ENCODE assay signal across 1 cellular context in the genomic region with DNA sequence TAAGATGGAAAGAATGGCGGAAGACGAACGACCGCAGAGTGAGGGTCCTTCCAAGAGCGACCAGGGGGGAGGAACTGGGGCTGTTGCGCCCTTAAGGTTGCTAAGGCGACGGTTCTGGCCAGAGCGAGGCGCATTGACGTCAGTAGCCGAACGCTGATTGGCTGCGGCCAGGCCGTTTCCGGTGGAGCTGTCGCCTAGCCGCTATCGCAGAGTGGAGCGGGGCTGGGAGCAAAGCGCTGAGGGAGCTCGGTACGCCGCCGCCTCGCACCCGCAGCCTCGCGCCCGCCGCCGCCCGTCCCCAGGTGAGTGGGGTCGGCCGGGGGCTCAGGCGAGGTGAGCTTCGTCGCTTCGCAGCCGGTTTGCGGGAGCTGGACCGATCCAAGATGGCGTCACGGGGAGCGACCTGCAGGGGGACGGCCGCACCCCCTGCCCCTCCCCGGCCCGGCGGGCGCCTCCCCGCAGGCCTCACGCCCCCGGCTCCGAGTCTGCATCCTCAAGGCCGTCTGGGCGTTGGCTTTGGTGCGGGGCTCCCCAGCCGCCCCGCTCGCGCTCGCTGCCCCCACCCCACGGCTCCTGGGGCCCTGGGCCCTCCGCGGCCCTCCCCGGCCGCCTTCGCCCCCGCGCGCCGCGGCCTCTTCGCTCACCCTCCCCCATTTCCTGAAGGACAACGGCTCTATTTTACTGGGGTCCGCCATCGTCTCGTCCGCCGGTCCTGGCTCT.
TF ChIP-seq lines count a peak whose summit lies in the region.

A gene (plus strand): TSS at position 184 of the 720 bp plus-strand sequence. CDS start 2,970 bp downstream, outside the sequence.

TF ChIP-seq in HepG2, 621 proteins besides CTCF, POLR2A, EP300 and RAD21 (continued from another document and continues in another):
- TF ChIP-seq, protein P1, sequence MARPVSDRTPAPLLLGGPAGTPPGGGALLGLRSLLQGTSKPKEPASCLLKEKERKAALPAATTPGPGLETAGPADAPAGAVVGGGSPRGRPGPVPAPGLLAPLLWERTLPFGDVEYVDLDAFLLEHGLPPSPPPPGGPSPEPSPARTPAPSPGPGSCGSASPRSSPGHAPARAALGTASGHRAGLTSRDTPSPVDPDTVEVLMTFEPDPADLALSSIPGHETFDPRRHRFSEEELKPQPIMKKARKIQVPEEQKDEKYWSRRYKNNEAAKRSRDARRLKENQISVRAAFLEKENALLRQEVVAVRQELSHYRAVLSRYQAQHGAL (CRISPR knock-in tag; IDR thresholded peaks at IDR 0.05; ENCODE audit: not compliant biosample characterization) = no peak
- TF ChIP-seq ZNF777 (CRISPR knock-in tag; IDR thresholded peaks at IDR 0.05) (no peak), ZSCAN25 (CRISPR knock-in tag; IDR thresholded peaks at IDR 0.05) (no peak), ZNF34 (CRISPR knock-in tag; IDR thresholded peaks at IDR 0.05; ENCODE audit: borderline replicate concordance) (no peak), KAT2B (IDR thresholded peaks at IDR 0.05; ENCODE audit: borderline replicate concordance, low read depth, low read length) (no peak), ZFP82 (CRISPR knock-in tag; IDR thresholded peaks at IDR 0.05; ENCODE audit: borderline replicate concordance) (no peak), REL (CRISPR knock-in tag; conservative IDR thresholded peaks at IDR 0.05) (no peak), HNF4G (IDR thresholded peaks at IDR 0.05; ENCODE audit: borderline replicate concordance, low read depth, low read length) (peak; percentile 27; the same call in 1 of the 2 replicates), HNF4G (CRISPR knock-in tag; IDR thresholded peaks at IDR 0.05; ENCODE audit: borderline replicate concordance, low read depth) (no peak), IRF2 (CRISPR knock-in tag; IDR thresholded peaks at IDR 0.05) (no peak; the same call in 1 of the 2 replicates), RBM22 (optimal IDR thresholded peaks at IDR 0.05; ENCODE audit: low read length) (peak; percentile 93), ZNF615 (CRISPR knock-in tag; IDR thresholded peaks at IDR 0.05; ENCODE audit: borderline replicate concordance) (no peak), CREB1 (IDR thresholded peaks at IDR 0.05) (peak; percentile 88), CREB1 (CRISPR knock-in tag; IDR thresholded peaks at IDR 0.05) (no peak), ZNF780A (CRISPR knock-in tag; IDR thresholded peaks at IDR 0.05) (no peak), NFE2 (CRISPR knock-in tag; IDR thresholded peaks at IDR 0.05) (no peak), SYNCRIP (IDR thresholded peaks at IDR 0.05; ENCODE audit: insufficient read depth, low read depth, low read length) (no peak), NAIF1 (CRISPR knock-in tag; IDR thresholded peaks at IDR 0.05; ENCODE audit: borderline replicate concordance) (no peak), DR1 (CRISPR knock-in tag; IDR thresholded peaks at IDR 0.05) (no peak), ZNF451 (CRISPR knock-in tag; IDR thresholded peaks at IDR 0.05) (peak; percentile 6; the same call in 1 of the 2 replicates), KDM5A (IDR thresholded peaks at IDR 0.05; ENCODE audit: borderline replicate concordance, low read length) (no peak; the same call in 1 of the 2 replicates), MATR3 (CRISPR knock-in tag; IDR thresholded peaks at IDR 0.05) (no peak)
- TF ChIP-seq, protein P2, sequence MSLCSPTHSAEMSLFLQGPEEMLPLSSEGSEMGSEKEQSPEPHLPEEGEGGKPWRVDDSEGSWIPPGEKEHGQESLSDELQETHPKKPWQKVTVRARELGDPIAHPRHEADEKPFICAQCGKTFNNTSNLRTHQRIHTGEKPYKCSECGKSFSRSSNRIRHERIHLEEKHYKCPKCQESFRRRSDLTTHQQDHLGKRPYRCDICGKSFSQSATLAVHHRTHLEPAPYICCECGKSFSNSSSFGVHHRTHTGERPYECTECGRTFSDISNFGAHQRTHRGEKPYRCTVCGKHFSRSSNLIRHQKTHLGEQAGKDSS (CRISPR knock-in tag; IDR thresholded peaks at IDR 0.05; ENCODE audit: borderline replicate concordance, low read depth) = no peak
- TF ChIP-seq, protein P3, sequence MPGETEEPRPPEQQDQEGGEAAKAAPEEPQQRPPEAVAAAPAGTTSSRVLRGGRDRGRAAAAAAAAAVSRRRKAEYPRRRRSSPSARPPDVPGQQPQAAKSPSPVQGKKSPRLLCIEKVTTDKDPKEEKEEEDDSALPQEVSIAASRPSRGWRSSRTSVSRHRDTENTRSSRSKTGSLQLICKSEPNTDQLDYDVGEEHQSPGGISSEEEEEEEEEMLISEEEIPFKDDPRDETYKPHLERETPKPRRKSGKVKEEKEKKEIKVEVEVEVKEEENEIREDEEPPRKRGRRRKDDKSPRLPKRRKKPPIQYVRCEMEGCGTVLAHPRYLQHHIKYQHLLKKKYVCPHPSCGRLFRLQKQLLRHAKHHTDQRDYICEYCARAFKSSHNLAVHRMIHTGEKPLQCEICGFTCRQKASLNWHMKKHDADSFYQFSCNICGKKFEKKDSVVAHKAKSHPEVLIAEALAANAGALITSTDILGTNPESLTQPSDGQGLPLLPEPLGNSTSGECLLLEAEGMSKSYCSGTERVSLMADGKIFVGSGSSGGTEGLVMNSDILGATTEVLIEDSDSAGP (CRISPR knock-in tag; IDR thresholded peaks at IDR 0.05; ENCODE audit: borderline replicate concordance) = peak; percentile 100
- TF ChIP-seq, protein P4, sequence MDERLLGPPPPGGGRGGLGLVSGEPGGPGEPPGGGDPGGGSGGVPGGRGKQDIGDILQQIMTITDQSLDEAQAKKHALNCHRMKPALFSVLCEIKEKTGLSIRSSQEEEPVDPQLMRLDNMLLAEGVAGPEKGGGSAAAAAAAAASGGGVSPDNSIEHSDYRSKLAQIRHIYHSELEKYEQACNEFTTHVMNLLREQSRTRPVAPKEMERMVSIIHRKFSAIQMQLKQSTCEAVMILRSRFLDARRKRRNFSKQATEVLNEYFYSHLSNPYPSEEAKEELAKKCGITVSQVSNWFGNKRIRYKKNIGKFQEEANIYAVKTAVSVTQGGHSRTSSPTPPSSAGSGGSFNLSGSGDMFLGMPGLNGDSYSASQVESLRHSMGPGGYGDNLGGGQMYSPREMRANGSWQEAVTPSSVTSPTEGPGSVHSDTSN (CRISPR knock-in tag; IDR thresholded peaks at IDR 0.05) = no peak
- TF ChIP-seq, protein P5, sequence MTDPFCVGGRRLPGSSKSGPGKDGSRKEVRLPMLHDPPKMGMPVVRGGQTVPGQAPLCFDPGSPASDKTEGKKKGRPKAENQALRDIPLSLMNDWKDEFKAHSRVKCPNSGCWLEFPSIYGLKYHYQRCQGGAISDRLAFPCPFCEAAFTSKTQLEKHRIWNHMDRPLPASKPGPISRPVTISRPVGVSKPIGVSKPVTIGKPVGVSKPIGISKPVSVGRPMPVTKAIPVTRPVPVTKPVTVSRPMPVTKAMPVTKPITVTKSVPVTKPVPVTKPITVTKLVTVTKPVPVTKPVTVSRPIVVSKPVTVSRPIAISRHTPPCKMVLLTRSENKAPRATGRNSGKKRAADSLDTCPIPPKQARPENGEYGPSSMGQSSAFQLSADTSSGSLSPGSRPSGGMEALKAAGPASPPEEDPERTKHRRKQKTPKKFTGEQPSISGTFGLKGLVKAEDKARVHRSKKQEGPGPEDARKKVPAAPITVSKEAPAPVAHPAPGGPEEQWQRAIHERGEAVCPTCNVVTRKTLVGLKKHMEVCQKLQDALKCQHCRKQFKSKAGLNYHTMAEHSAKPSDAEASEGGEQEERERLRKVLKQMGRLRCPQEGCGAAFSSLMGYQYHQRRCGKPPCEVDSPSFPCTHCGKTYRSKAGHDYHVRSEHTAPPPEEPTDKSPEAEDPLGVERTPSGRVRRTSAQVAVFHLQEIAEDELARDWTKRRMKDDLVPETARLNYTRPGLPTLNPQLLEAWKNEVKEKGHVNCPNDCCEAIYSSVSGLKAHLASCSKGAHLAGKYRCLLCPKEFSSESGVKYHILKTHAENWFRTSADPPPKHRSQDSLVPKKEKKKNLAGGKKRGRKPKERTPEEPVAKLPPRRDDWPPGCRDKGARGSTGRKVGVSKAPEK (CRISPR knock-in tag; IDR thresholded peaks at IDR 0.05; ENCODE audit: borderline replicate concordance) = no peak
- TF ChIP-seq, protein P6, sequence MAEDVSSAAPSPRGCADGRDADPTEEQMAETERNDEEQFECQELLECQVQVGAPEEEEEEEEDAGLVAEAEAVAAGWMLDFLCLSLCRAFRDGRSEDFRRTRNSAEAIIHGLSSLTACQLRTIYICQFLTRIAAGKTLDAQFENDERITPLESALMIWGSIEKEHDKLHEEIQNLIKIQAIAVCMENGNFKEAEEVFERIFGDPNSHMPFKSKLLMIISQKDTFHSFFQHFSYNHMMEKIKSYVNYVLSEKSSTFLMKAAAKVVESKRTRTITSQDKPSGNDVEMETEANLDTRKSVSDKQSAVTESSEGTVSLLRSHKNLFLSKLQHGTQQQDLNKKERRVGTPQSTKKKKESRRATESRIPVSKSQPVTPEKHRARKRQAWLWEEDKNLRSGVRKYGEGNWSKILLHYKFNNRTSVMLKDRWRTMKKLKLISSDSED (CRISPR knock-in tag; IDR thresholded peaks at IDR 0.05) = no peak
- TF ChIP-seq, protein P7, sequence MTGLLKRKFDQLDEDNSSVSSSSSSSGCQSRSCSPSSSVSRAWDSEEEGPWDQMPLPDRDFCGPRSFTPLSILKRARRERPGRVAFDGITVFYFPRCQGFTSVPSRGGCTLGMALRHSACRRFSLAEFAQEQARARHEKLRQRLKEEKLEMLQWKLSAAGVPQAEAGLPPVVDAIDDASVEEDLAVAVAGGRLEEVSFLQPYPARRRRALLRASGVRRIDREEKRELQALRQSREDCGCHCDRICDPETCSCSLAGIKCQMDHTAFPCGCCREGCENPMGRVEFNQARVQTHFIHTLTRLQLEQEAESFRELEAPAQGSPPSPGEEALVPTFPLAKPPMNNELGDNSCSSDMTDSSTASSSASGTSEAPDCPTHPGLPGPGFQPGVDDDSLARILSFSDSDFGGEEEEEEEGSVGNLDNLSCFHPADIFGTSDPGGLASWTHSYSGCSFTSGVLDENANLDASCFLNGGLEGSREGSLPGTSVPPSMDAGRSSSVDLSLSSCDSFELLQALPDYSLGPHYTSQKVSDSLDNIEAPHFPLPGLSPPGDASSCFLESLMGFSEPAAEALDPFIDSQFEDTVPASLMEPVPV (CRISPR knock-in tag; IDR thresholded peaks at IDR 0.05) = peak; percentile 87; the same call in 1 of the 2 replicates
- TF ChIP-seq, protein P8, sequence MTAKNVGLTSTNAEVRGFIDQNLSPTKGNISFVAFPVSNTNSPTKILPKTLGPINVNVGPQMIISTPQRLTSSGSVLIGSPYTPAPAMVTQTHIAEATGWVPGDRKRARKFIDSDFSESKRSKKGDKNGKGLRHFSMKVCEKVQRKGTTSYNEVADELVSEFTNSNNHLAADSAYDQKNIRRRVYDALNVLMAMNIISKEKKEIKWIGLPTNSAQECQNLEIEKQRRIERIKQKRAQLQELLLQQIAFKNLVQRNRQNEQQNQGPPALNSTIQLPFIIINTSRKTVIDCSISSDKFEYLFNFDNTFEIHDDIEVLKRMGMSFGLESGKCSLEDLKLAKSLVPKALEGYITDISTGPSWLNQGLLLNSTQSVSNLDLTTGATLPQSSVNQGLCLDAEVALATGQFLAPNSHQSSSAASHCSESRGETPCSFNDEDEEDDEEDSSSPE (CRISPR knock-in tag; IDR thresholded peaks at IDR 0.05) = peak; percentile 54; the same call in 1 of the 2 replicates
- TF ChIP-seq, protein P9, sequence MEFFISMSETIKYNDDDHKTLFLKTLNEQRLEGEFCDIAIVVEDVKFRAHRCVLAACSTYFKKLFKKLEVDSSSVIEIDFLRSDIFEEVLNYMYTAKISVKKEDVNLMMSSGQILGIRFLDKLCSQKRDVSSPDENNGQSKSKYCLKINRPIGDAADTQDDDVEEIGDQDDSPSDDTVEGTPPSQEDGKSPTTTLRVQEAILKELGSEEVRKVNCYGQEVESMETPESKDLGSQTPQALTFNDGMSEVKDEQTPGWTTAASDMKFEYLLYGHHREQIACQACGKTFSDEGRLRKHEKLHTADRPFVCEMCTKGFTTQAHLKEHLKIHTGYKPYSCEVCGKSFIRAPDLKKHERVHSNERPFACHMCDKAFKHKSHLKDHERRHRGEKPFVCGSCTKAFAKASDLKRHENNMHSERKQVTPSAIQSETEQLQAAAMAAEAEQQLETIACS (CRISPR knock-in tag; IDR thresholded peaks at IDR 0.05) = no peak
- TF ChIP-seq, protein P10, sequence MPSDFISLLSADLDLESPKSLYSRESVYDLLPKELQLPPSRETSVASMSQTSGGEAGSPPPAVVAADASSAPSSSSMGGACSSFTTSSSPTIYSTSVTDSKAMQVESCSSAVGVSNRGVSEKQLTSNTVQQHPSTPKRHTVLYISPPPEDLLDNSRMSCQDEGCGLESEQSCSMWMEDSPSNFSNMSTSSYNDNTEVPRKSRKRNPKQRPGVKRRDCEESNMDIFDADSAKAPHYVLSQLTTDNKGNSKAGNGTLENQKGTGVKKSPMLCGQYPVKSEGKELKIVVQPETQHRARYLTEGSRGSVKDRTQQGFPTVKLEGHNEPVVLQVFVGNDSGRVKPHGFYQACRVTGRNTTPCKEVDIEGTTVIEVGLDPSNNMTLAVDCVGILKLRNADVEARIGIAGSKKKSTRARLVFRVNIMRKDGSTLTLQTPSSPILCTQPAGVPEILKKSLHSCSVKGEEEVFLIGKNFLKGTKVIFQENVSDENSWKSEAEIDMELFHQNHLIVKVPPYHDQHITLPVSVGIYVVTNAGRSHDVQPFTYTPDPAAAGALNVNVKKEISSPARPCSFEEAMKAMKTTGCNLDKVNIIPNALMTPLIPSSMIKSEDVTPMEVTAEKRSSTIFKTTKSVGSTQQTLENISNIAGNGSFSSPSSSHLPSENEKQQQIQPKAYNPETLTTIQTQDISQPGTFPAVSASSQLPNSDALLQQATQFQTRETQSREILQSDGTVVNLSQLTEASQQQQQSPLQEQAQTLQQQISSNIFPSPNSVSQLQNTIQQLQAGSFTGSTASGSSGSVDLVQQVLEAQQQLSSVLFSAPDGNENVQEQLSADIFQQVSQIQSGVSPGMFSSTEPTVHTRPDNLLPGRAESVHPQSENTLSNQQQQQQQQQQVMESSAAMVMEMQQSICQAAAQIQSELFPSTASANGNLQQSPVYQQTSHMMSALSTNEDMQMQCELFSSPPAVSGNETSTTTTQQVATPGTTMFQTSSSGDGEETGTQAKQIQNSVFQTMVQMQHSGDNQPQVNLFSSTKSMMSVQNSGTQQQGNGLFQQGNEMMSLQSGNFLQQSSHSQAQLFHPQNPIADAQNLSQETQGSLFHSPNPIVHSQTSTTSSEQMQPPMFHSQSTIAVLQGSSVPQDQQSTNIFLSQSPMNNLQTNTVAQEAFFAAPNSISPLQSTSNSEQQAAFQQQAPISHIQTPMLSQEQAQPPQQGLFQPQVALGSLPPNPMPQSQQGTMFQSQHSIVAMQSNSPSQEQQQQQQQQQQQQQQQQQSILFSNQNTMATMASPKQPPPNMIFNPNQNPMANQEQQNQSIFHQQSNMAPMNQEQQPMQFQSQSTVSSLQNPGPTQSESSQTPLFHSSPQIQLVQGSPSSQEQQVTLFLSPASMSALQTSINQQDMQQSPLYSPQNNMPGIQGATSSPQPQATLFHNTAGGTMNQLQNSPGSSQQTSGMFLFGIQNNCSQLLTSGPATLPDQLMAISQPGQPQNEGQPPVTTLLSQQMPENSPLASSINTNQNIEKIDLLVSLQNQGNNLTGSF (CRISPR knock-in tag; IDR thresholded peaks at IDR 0.05) = no peak
